Comparison of ENCODE assay signal across 12 cellular contexts in genomic region chr4:10020871-10021676, GRCh38. TPM values are rescaled to one million over a fixed set of nuclear protein-coding genes. Genes with fewer than 3 reads are reported as not detected.
DNase-seq lines count a peak whose midpoint lies in the region; ATAC-seq lines count a peak whose summit lies in the region.
"Had no signal": no experiment of that assay in that cellular context is flagged by ENCODE, and none has a peak within 500 bp of the region (broad histone marks: within the 10 kb centered on the region; RNA-seq: fewer than 3 reads in every experiment).

Gene SLC2A9, minus strand, starts transcription at chr4:10021497. Its CDS starts 68 bp downstream, at chr4:10021429.

- H3K36me3 ChIP-seq in ACC112 (ENCODE audit: insufficient read depth, low read length), result no peaks in the 10 kb centered on the region
- H3K36me3 ChIP-seq: neutrophil had no signal

- H3K4me3 ChIP-seq in ACC112 (ENCODE audit: low read depth, low read length), result peak within 1 kb of the TSS; percentile 7

- peaks cover 12% of the 10 kb centered on the region for H3K4me1 ChIP-seq in ACC112 (ENCODE audit: control insufficient read depth, insufficient read depth, low read length, unreplicated experiment)

- no peaks in the 10 kb centered on the region for H3K36me3 Mint-ChIP-seq in naive thymus-derived CD8-positive, alpha-beta T cell
- H3K36me3 Mint-ChIP-seq: activated CD8-positive, alpha-beta memory T cell treated with anti-CD3 and anti-CD28 coated beads, Interleukin-2, amount 10 ng/mL, durations not matched to agents 7 days and 5 days had no signal

- no peaks in the 10 kb centered on the region for H3K27me3 ChIP-seq in ACC112 (ENCODE audit: insufficient read depth, low read length)
- H3K27me3 ChIP-seq: neutrophil had no signal

- no peak within 1 kb of the TSS for H3K27ac ChIP-seq in ACC112 (ENCODE audit: low read depth, low read length)
- H3K27ac ChIP-seq: neutrophil had no signal

- POLR2A ChIA-PET in naive thymus-derived CD8-positive, alpha-beta T cell (lab: Charles Lee), result interaction anchor here (0.7 to 1.4 kb wide), 3 partner anchors 96 to 439 kb away, joined by 3 read pairs; no protein-coding TSS in a partner anchor

- peak within 1 kb of the TSS in 8 of 10 donors; percentile 21 to 99 (median 77) for H3K27ac Mint-ChIP-seq in naive thymus-derived CD8-positive, alpha-beta T cell
- H3K27ac Mint-ChIP-seq: activated CD8-positive, alpha-beta memory T cell treated with anti-CD3 and anti-CD28 coated beads, Interleukin-2, amount 10 ng/mL, durations not matched to agents 7 days and 5 days had no signal

- peak within 1 kb of the TSS in 2 of 10 donors; percentile 18 to 19 for H3K4me3 Mint-ChIP-seq in naive thymus-derived CD8-positive, alpha-beta T cell
- H3K4me3 Mint-ChIP-seq: activated CD8-positive, alpha-beta memory T cell treated with anti-CD3 and anti-CD28 coated beads, Interleukin-2, amount 10 ng/mL, durations not matched to agents 7 days and 5 days had no signal

- H2AFZ ChIP-seq in ACC112 (ENCODE audit: low read length, unreplicated experiment), result no peak within 1 kb of the TSS

- DNase-seq in NOMO-1 treated with dmso at 0.1 percent for 144 hours (lab: John Stamatoyannopoulos, UW; ENCODE audit: unreplicated experiment) (peak; percentile 60), NCI-H2227 (lab: John Stamatoyannopoulos, UW; ENCODE audit: unreplicated experiment) (no peak)
- no peak for DNase-seq in naive thymus-derived CD8-positive, alpha-beta T cell
- no peak for DNase-seq in central memory CD4-positive, alpha-beta T cell
- DNase-seq: activated CD8-positive, alpha-beta memory T cell treated with anti-CD3 and anti-CD28 coated beads, Interleukin-2, amount 10 ng/mL, durations not matched to agents 7 days and 5 days; Karpas-422 had no signal

- ATAC-seq in esophagus mucosa, result peak; percentile 27
- no peak for ATAC-seq in naive thymus-derived CD8-positive, alpha-beta T cell
- no peak for ATAC-seq in HG03565 (IDR thresholded peaks at IDR 0.05; ENCODE audit: unreplicated experiment)
- no peak for ATAC-seq in HG03521 (IDR thresholded peaks at IDR 0.05; ENCODE audit: unreplicated experiment)
- ATAC-seq: activated CD8-positive, alpha-beta memory T cell treated with anti-CD3 and anti-CD28 coated beads, Interleukin-2, amount 10 ng/mL, durations not matched to agents 7 days and 5 days; Panc1 had no signal

- peaks cover 4 to 32% (median 17%) of the 10 kb centered on the region in 4 donors for H3K4me1 Mint-ChIP-seq in naive thymus-derived CD8-positive, alpha-beta T cell

- no peaks in the 10 kb centered on the region for H3K79me2 ChIP-seq in ACC112 (ENCODE audit: control insufficient read depth, insufficient read depth, low read length, unreplicated experiment)

- H3K9me3 Mint-ChIP-seq in naive thymus-derived CD8-positive, alpha-beta T cell, result no peaks in the 10 kb centered on the region

- H3K27me3 Mint-ChIP-seq in naive thymus-derived CD8-positive, alpha-beta T cell, result peaks cover 0 to 5% (median 0%) of the 10 kb centered on the region in 5 donors

RNA-seq across cellular contexts. Expression of gene SLC2A9, which starts in this region (rescaled TPM):
- total RNA-seq in esophagus mucosa, result 21.5 TPM
- 1 to 10 TPM; 3.0 to 3.4 TPM for total RNA-seq in naive thymus-derived CD8-positive, alpha-beta T cell
- polyA plus RNA-seq in naive thymus-derived CD8-positive, alpha-beta T cell, result under 1 TPM in 2 of 3 donors, not detected in 1; 0.37 to 0.92 TPM
